14 cellular contexts compared by ENCODE assay signal in genomic region chr12:67362526-67362925, GRCh38.
"Had no signal": no experiment of that assay in that cellular context is flagged by ENCODE, and none has a peak within 500 bp of the region (broad histone marks: within the 10 kb centered on the region; RNA-seq: fewer than 3 reads in every experiment).

No MANE protein-coding gene starts in this region.

- DNase-seq: activated CD4-positive, alpha-beta T cell treated with anti-CD3 and anti-CD28 coated beads, Interleukin-2, amount 50 U/mL, for 1 hour; activated naive CD4-positive, alpha-beta T cell treated with Interleukin-2 at 50 U/mL for 16 hours; activated T-cell treated with anti-CD3 and anti-CD28 coated beads for 4 hours; anterior cingulate cortex; brain microvascular endothelial cell; effector memory CD4-positive, alpha-beta T cell; heart right ventricle; nephron progenitor cell; right cardiac atrium; stimulated activated CD4-positive, alpha-beta T cell treated with anti-CD3 and anti-CD28 coated beads, Interleukin-15, amount 100 ng/mL, for 24 hours; stimulated activated CD4-positive, alpha-beta T cell treated with anti-CD3 and anti-CD28 coated beads, Interleukin-4, amount 100 ng/mL, for 1 hour; stimulated activated naive CD4-positive, alpha-beta T cell; uterus had no signal

- ATAC-seq: activated T-helper 17 cell treated with anti-CD3 and anti-CD28 coated beads, Interleukin-2, amount 50 U/mL, for 72 hours; heart right ventricle; right cardiac atrium had no signal
